8 cellular contexts compared by ENCODE assay signal in the genomic region with DNA sequence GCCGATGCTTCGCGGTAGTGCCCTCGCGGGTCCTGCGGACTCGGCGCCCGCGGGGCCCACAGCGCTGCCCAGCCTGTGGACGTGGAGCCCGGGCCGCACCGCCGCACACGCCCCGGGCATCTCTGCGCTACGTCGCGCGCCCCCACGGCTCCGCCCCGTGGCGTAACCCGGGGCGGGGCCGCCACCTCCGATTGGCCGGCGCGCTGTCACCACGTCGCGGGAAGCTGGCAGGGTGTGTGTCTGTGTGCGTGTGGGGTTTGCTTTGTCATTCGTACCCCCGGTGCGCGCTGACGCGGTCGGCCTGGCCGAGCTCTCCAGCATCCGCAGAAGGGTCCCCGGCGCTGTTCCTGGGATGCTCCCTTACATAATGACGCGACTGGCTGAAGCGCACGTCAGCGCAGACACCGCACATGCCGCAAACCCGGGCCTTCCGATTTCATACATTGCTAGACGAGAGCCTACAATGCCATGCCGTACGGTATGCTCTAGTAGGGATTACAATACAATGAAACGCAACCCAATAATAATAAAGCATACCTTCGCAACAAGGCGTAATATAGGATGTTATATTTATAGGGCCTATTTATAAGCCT. TPM values are rescaled to one million over a fixed set of nuclear protein-coding genes. Genes with fewer than 3 reads are reported as not detected.
A peak's percentile ranks its signal among the peaks of the same experiment; 100 is the strongest.
DNase-seq lines count a peak whose midpoint lies in the region; ATAC-seq and TF ChIP-seq lines count a peak whose summit lies in the region.

No MANE protein-coding gene starts in this region.

- peak; percentile 41 for DNase-seq in AG09319 (ENCODE audit: extremely low read depth, low read depth)
- peak; percentile 86 for DNase-seq in NCI-H2227 treated with DMSO at 0.1 percent for 48 hours (lab: John Stamatoyannopoulos, UW)
- peak; percentile 69 to 79 (median 72) for DNase-seq in activated CD4-positive, CD25-positive, alpha-beta regulatory T cell (lab: John Stamatoyannopoulos, UW)
- peak; percentile 92 for DNase-seq in central memory CD4-positive, alpha-beta T cell
- DNase-seq in kidney epithelial cell (ENCODE audit: low read depth) = no peak
- peak; percentile 80 to 84 for DNase-seq in stimulated activated CD4-positive, alpha-beta T cell treated with anti-CD3 and anti-CD28 coated beads, Interleukin-15, amount 100 ng/mL, for 48 hours (ENCODE audit: low read depth in 2 of 2)

- peak overlapping the region; percentile 89 for H3K4me3 ChIP-seq in kidney epithelial cell (ENCODE audit: low read depth, low read length)

- no peaks in the 10 kb centered on the region for H3K27me3 ChIP-seq in kidney epithelial cell (ENCODE audit: control insufficient read depth, insufficient read depth, low read length)

- TF ChIP-seq CTCF in AG09319 (IDR thresholded peaks at IDR 0.05; ENCODE audit: low read depth, low read length) (no peak), kidney epithelial cell (IDR thresholded peaks at IDR 0.05; ENCODE audit: insufficient read depth, low read length, poor library complexity, severe bottlenecking) (no peak)

- no peaks in the 10 kb centered on the region for H3K36me3 ChIP-seq in kidney epithelial cell (ENCODE audit: control insufficient read depth, insufficient read depth, low read length)

- ATAC-seq in GM19025 (IDR thresholded peaks at IDR 0.05; ENCODE audit: low read depth, unreplicated experiment) (peak; percentile 62), HG03175 (IDR thresholded peaks at IDR 0.05; ENCODE audit: unreplicated experiment) (peak; percentile 76)

RNA-seq across cellular contexts. Expression of gene MACO1, which starts 0.5 kb away (rescaled TPM):
- 22.7 and 24.9 TPM in 2 replicates for total RNA-seq in kidney epithelial cell

RNA-seq across cellular contexts. Expression of gene RHCE, which starts 9.5 kb away (rescaled TPM):
- 0.08 and 0.27 TPM in 2 replicates for total RNA-seq in kidney epithelial cell
